In the genomic region with DNA sequence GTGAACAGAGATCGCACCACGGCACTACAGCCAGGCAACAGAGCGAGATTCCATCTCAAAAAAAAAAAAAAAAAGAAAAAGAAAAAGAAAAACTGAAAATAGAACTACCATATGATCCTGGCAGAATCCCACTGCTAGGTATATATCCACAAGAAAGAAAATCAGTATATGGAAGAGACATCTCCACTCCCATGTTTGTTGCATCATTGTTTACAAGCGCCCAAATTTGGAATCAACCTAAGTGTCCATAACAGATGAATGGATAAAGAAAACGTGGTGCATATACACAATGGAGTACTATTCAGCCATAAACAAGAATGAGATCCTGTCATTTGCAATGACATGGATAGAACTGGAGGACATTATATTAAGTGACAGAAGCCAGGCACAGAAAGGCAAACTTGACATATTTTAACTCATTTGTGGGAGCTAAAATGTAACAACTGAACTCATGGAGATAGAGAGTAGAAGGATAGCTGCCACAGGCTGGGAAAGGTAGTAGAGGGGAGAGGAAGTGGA, we compare ENCODE assay signal across 11 cellular contexts. TPM values are rescaled to one million over a fixed set of nuclear protein-coding genes. Genes with fewer than 3 reads are reported as not detected.
"Had no signal": no experiment of that assay in that cellular context is flagged by ENCODE, and none has a peak within 500 bp of the region (broad histone marks: within the 10 kb centered on the region; RNA-seq: fewer than 3 reads in every experiment).

No MANE protein-coding gene starts in this region.

- H3K9ac ChIP-seq: KMS-11 had no signal

- FAIRE-seq: H1, H54 had no signal

- H3K4me3 ChIP-seq: GM23338 had no signal

- H2AFZ ChIP-seq: GM23338 had no signal

- DNase-seq: H9, HCEC 1CT, HFFc6, IMR-90, KBM-7 had no signal

- ATAC-seq: GM23338 had no signal

- H3K4me2 ChIP-seq: GM23338, KMS-11 had no signal

- H3K27ac ChIP-seq: HL-60, KMS-11 had no signal

RNA-seq across cellular contexts. Expression of gene LEUTX, which starts 29.3 kb away (rescaled TPM):
- total RNA-seq: GM23338, H1, H9, HFFc6, HT1080, IMR-90 had no signal
- polyA plus RNA-seq: GM23338, H1, IMR-90 had no signal
